In genomic region chr19:34309368-34310138, GRCh38 we compare ENCODE assay signal across 16 cellular contexts. TPM values are rescaled to one million over a fixed set of nuclear protein-coding genes. Genes with fewer than 3 reads are reported as not detected.
DNase-seq lines count a peak whose midpoint lies in the region; ATAC-seq, FAIRE-seq and TF ChIP-seq lines count a peak whose summit lies in the region.
"Had no signal": no experiment of that assay in that cellular context is flagged by ENCODE, and none has a peak within 500 bp of the region (broad histone marks: within the 10 kb centered on the region; RNA-seq: fewer than 3 reads in every experiment).

No MANE protein-coding gene starts in this region.

- peaks cover 19% of the 10 kb centered on the region for H3K4me1 Mint-ChIP-seq in GM23338
- peaks cover 18% of the 10 kb centered on the region for H3K4me1 Mint-ChIP-seq in WTC11
- peaks cover 36 to 54% of the 10 kb centered on the region in 2 donors for H3K4me1 Mint-ChIP-seq in stimulated activated naive B cell treated with anti-CD40 and anti-IgM and Interleukin-4, amounts not matched to agents 10 μg/mL and 1 μg/mL and 100 μg/mL, for 72 hours

- TF ChIP-seq CTCF in GM23338 (conservative IDR thresholded peaks at IDR 0.05; ENCODE audit: low read depth in 2 of 2) (no peak), WTC11 (IDR thresholded peaks at IDR 0.05) (no peak), HepG2 (CRISPR knock-in tag; IDR thresholded peaks at IDR 0.05) (no peak)

- H3K27me3 Mint-ChIP-seq in GM23338 (ENCODE audit: insufficient read depth, low read depth, poor library complexity) (peaks cover 5% of the 10 kb centered on the region), WTC11 (ENCODE audit: low read depth) (no peaks in the 10 kb centered on the region)
- no peaks in the 10 kb centered on the region for H3K27me3 Mint-ChIP-seq in stimulated activated naive B cell treated with anti-CD40 and anti-IgM and Interleukin-4, amounts not matched to agents 10 μg/mL and 1 μg/mL and 100 μg/mL, for 72 hours

- no peak for TF ChIP-seq EP300 in HepG2 (IDR thresholded peaks at IDR 0.05; ENCODE audit: low read depth in 2 of 2, low read length in 2 of 2)
- no peak for TF ChIP-seq EP300 in HepG2 (CRISPR knock-in tag; IDR thresholded peaks at IDR 0.05; ENCODE audit: borderline replicate concordance)

- no peaks in the 10 kb centered on the region for H3F3A ChIP-seq in GM23338 (replicated peaks; ENCODE audit: low read depth)

- TF ChIP-seq POLR2A in HepG2 (IDR thresholded peaks at IDR 0.05; ENCODE audit: insufficient read depth in 1 of 2, low read depth in 2 of 2, low read length in 2 of 2) = no peak

- CTCF ChIA-PET in WTC11 (lab: Charles Lee) (no interaction called here), HepG2 (lab: Yijun Ruan, JAX; ENCODE audit: low intra/inter-chr PET ratio, low total read pairs) (no interaction called here)

- H3K4me3 ChIP-seq in GM23338 (no peak overlapping the region), HepG2 (replicated peaks in 1 of 3; ENCODE audit: insufficient read depth in 1 of 3, low read depth in 2 of 3, low read length in 3 of 3) (no peak overlapping the region)
- H3K4me3 ChIP-seq: cardiac muscle cell, psoas muscle had no signal

- no peaks in the 10 kb centered on the region for H3K4me1 ChIP-seq in GM23338 (ENCODE audit: insufficient read depth)
- H3K4me1 ChIP-seq in HepG2 (ENCODE audit: insufficient read depth, low read length) = peaks cover 34% of the 10 kb centered on the region

- TF ChIP-seq RAD21 in HepG2 (CRISPR knock-in tag; IDR thresholded peaks at IDR 0.05) = no peak

- no peak overlapping the region for H2AFZ ChIP-seq in GM23338
- no peak overlapping the region for H2AFZ ChIP-seq in HepG2 (ENCODE audit: low read length)

- ATAC-seq in GM23338 (no peak), WTC11 (no peak), HepG2 (no peak), HG03439 (IDR thresholded peaks at IDR 0.05; ENCODE audit: unreplicated experiment) (no peak)
- ATAC-seq in stimulated activated naive B cell treated with anti-CD40 and anti-IgM and Interleukin-4, amounts not matched to agents 10 μg/mL and 1 μg/mL and 100 μg/mL, for 72 hours (replicated peaks) = no peak

- 99% methylated on average over 6 of the region's 6 CpGs for WGBS in HepG2 (ENCODE audit: low lambda C conversion rate)

- POLR2A ChIA-PET in WTC11 (lab: Charles Lee) = no interaction called here
- POLR2A ChIA-PET in HepG2 (lab: Yijun Ruan, JAX) = no interaction called here

- H3K27ac ChIP-seq in GM23338 (ENCODE audit: low read depth) = no peak overlapping the region
- H3K27ac ChIP-seq in HepG2 (ENCODE audit: extremely low read length, insufficient read depth, low read length) = no peak overlapping the region
- H3K27ac ChIP-seq: cardiac muscle cell, psoas muscle, RWPE1 had no signal

- no peaks in the 10 kb centered on the region for H3K9me3 Mint-ChIP-seq in GM23338
- no peaks in the 10 kb centered on the region for H3K9me3 Mint-ChIP-seq in WTC11
- no peaks in the 10 kb centered on the region for H3K9me3 Mint-ChIP-seq in stimulated activated naive B cell treated with anti-CD40 and anti-IgM and Interleukin-4, amounts not matched to agents 10 μg/mL and 1 μg/mL and 100 μg/mL, for 72 hours

- no TSS peak for BruUV-seq in HepG2 (replicated peaks; lab: Mats Ljungman, UMichigan)

- no peaks in the 10 kb centered on the region for H3K9me2 ChIP-seq in GM23338 (ENCODE audit: insufficient read depth)

- H4K20me1 ChIP-seq in GM23338 (replicated peaks; ENCODE audit: insufficient read depth) (no peaks in the 10 kb centered on the region; the same call in 1 of the 2 replicates), HepG2 (ENCODE audit: insufficient read depth, low read length) (no peaks in the 10 kb centered on the region)

- no peak for FAIRE-seq in HepG2 (lab: Jason Lieb, UNC)
- FAIRE-seq: endometrium, frontal cortex, H54 had no signal

- H3K36me3 ChIP-seq in GM23338 (ENCODE audit: insufficient read depth) (no peaks in the 10 kb centered on the region), HepG2 (replicated peaks in 1 of 2; ENCODE audit: control insufficient read depth in 1 of 2, insufficient read depth in 2 of 2, low read length in 2 of 2) (peaks cover 0 to 3% of the 10 kb centered on the region in 2 experiments; a peak in 3 of 5 replicates)

- DNase-seq in GM23338 (ENCODE audit: low spot score) (no peak), WTC11 (ENCODE audit: low spot score) (no peak), HepG2 (ENCODE audit: low spot score) (no peak), DMS153 (lab: John Stamatoyannopoulos, UW) (no peak), retina (no peak)
- no peak for DNase-seq in stimulated activated naive B cell treated with anti-CD40 and anti-IgM and Interleukin-4, amounts not matched to agents 10 μg/mL and 1 μg/mL and 100 μg/mL, for 72 hours
- DNase-seq: Kasumi-1; NCI-H82; psoas muscle; stimulated activated CD4-positive, alpha-beta T cell treated with anti-CD3 and anti-CD28 coated beads, Interleukin-1b, Interleukin-23, amount 100 ng/mL, for 48 hours had no signal

- no peaks in the 10 kb centered on the region for H3K79me2 ChIP-seq in GM23338 (replicated peaks; ENCODE audit: insufficient read depth)
- H3K79me2 ChIP-seq in HepG2 (ENCODE audit: insufficient read depth, low read length) = peaks cover 3% of the 10 kb centered on the region

- H3K36me3 Mint-ChIP-seq in GM23338 (ENCODE audit: low read depth) = peaks cover 5% of the 10 kb centered on the region; the same call in 2 of the 3 replicates
- peaks cover 4% of the 10 kb centered on the region; the same call in 1 of the 2 replicates for H3K36me3 Mint-ChIP-seq in WTC11
- peaks cover 9 to 20% of the 10 kb centered on the region in 2 donors for H3K36me3 Mint-ChIP-seq in stimulated activated naive B cell treated with anti-CD40 and anti-IgM and Interleukin-4, amounts not matched to agents 10 μg/mL and 1 μg/mL and 100 μg/mL, for 72 hours

- H3K27ac Mint-ChIP-seq in GM23338 (peak overlapping the region; percentile 4; the same call in 1 of the 2 replicates), WTC11 (peak overlapping the region; percentile 36; the same call in 1 of the 2 replicates)
- peak overlapping the region; percentile 43 for H3K27ac Mint-ChIP-seq in stimulated activated naive B cell treated with anti-CD40 and anti-IgM and Interleukin-4, amounts not matched to agents 10 μg/mL and 1 μg/mL and 100 μg/mL, for 72 hours

- H3K9me3 ChIP-seq in HepG2 (ENCODE audit: low read length) = no peaks in the 10 kb centered on the region
- H3K9me3 ChIP-seq: psoas muscle had no signal

- H3K4me3 Mint-ChIP-seq in GM23338 = no peak overlapping the region
- no peak overlapping the region for H3K4me3 Mint-ChIP-seq in WTC11
- peak overlapping the region in 1 of 2 donors; percentile 3 for H3K4me3 Mint-ChIP-seq in stimulated activated naive B cell treated with anti-CD40 and anti-IgM and Interleukin-4, amounts not matched to agents 10 μg/mL and 1 μg/mL and 100 μg/mL, for 72 hours

- H3K4me2 ChIP-seq in GM23338 (no peak overlapping the region), HepG2 (ENCODE audit: low read depth, low read length) (no peak overlapping the region)

- no peaks in the 10 kb centered on the region for H3K27me3 ChIP-seq in GM23338 (ENCODE audit: insufficient read depth)
- H3K27me3 ChIP-seq in HepG2 (ENCODE audit: control insufficient read depth in 1 of 2, insufficient read depth in 2 of 2, low read length in 2 of 2) = no peaks in the 10 kb centered on the region
- H3K27me3 ChIP-seq: cardiac muscle cell had no signal

- in situ Hi-C loops in HepG2 (cut with HindIII; ENCODE audit: extremely low pct_ligation_motif_present, low pct_unique_long_range_greater_than_20kb) = no loop called here

- H3K9ac ChIP-seq in HepG2 (ENCODE audit: insufficient read depth, low read depth, low read length) = no peak overlapping the region

- intact Hi-C loops in HepG2 (cut with micrococcal nuclease; ENCODE audit: unreplicated experiment) = no loop called here

RNA-seq across cellular contexts. Expression of gene GARRE1, which starts 55.2 kb away (rescaled TPM):
- total RNA-seq in GM23338 (2014; rRNA removed; shearing (Covaris generic)) = 16.0 and 19.4 TPM in 2 replicates
- polyA plus RNA-seq in GM23338 (2016; fragmentation: Nextera tagmentation; extraction: Ambion mirVana) = 20.0 and 23.5 TPM in 2 replicates
- total RNA-seq in WTC11 (2021) = 16.7 to 20.8 TPM (median 19.8 TPM) in 3 replicates
- 8.0 and 8.2 TPM in 2 replicates for total RNA-seq in HepG2 (2016; rRNA removed; fragmentation: Illumina TruSeq; extraction: Trizol)
- total RNA-seq in HepG2 (2016; cell fraction: cytosol; rRNA removed; fragmentation: Illumina TruSeq; extraction: Trizol; ENCODE audit: low read depth) = 2.1 and 3.3 TPM in 2 replicates
- total RNA-seq in HepG2 (2016; cell fraction: insoluble cytoplasmic fraction; rRNA removed; fragmentation: Illumina TruSeq; extraction: Trizol) = 8.1 and 8.3 TPM in 2 replicates
- total RNA-seq in HepG2 (2016; cell fraction: membrane; rRNA removed; fragmentation: Illumina TruSeq; extraction: Trizol) = 3.8 and 4.8 TPM in 2 replicates
- 6.5 and 7.9 TPM in 2 replicates for total RNA-seq in HepG2 (2016; cell fraction: nucleus; rRNA removed; fragmentation: Illumina TruSeq; extraction: Trizol)
- polyA plus RNA-seq in HepG2 (2011; rRNA removed) = 11.7 and 11.8 TPM in 2 replicates
- 8.4 and 9.7 TPM in 2 replicates for polyA plus RNA-seq in HepG2 (2011; cell fraction: cytosol; rRNA removed)
- 15.3 and 16.2 TPM in 2 replicates for polyA plus RNA-seq in HepG2 (2011; cell fraction: nucleus; rRNA removed)
- polyA plus RNA-seq in HepG2 (2012) = 8.7 and 13.7 TPM in 2 replicates
- polyA plus RNA-seq in HepG2 (2016; cell fraction: cytosol; fragmentation: Illumina TruSeq; extraction: Trizol; ENCODE audit: low read depth) = 0.29 and 0.33 TPM in 2 replicates
- polyA plus RNA-seq in HepG2 (2016; cell fraction: insoluble cytoplasmic fraction; fragmentation: Illumina TruSeq; extraction: Trizol; ENCODE audit: low read depth) = 4.5 and 5.5 TPM in 2 replicates
- polyA plus RNA-seq in HepG2 (2016; cell fraction: membrane; fragmentation: Illumina TruSeq; extraction: Trizol; ENCODE audit: low read depth) = 0.94 and 1.1 TPM in 2 replicates
- 11.6 and 15.6 TPM in 2 replicates for polyA plus RNA-seq in HepG2 (2016; cell fraction: nucleus; fragmentation: Illumina TruSeq; extraction: Trizol; ENCODE audit: insufficient read depth, low read depth)
- 9.7 and 21.6 TPM in 2 replicates for polyA minus RNA-seq in HepG2 (2011; rRNA and poly(A)+ RNA removed; ENCODE audit: low replicate concordance)
- polyA minus RNA-seq in HepG2 (2011; cell fraction: cytosol; rRNA and poly(A)+ RNA removed) = 7.6 and 8.8 TPM in 2 replicates
- 13.0 and 16.4 TPM in 2 replicates for polyA minus RNA-seq in HepG2 (2011; cell fraction: nucleus; rRNA and poly(A)+ RNA removed)

RNA-seq across cellular contexts. Expression of gene GPI, which starts 55.4 kb away (rescaled TPM):
- 298 and 327 TPM in 2 replicates for total RNA-seq in GM23338 (2014; rRNA removed; shearing (Covaris generic))
- 127 and 136 TPM in 2 replicates for polyA plus RNA-seq in GM23338 (2016; fragmentation: Nextera tagmentation; extraction: Ambion mirVana)
- 389 to 452 TPM (median 446 TPM) in 3 replicates for total RNA-seq in WTC11 (2021)
- total RNA-seq in HepG2 (2016; rRNA removed; fragmentation: Illumina TruSeq; extraction: Trizol) = 167 and 207 TPM in 2 replicates
- total RNA-seq in HepG2 (2016; cell fraction: cytosol; rRNA removed; fragmentation: Illumina TruSeq; extraction: Trizol; ENCODE audit: low read depth) = 57.7 and 63.3 TPM in 2 replicates
- 170 and 179 TPM in 2 replicates for total RNA-seq in HepG2 (2016; cell fraction: insoluble cytoplasmic fraction; rRNA removed; fragmentation: Illumina TruSeq; extraction: Trizol)
- total RNA-seq in HepG2 (2016; cell fraction: membrane; rRNA removed; fragmentation: Illumina TruSeq; extraction: Trizol) = 117 and 119 TPM in 2 replicates
- total RNA-seq in HepG2 (2016; cell fraction: nucleus; rRNA removed; fragmentation: Illumina TruSeq; extraction: Trizol) = 102 and 114 TPM in 2 replicates
- polyA plus RNA-seq in HepG2 (2011; rRNA removed) = 115 and 147 TPM in 2 replicates
- 137 and 170 TPM in 2 replicates for polyA plus RNA-seq in HepG2 (2011; cell fraction: cytosol; rRNA removed)
- polyA plus RNA-seq in HepG2 (2011; cell fraction: nucleus; rRNA removed) = 307 and 407 TPM in 2 replicates
- polyA plus RNA-seq in HepG2 (2012) = 311 and 360 TPM in 2 replicates
- polyA plus RNA-seq in HepG2 (2016; cell fraction: cytosol; fragmentation: Illumina TruSeq; extraction: Trizol; ENCODE audit: low read depth) = 97.4 and 105 TPM in 2 replicates
- 183 and 254 TPM in 2 replicates for polyA plus RNA-seq in HepG2 (2016; cell fraction: insoluble cytoplasmic fraction; fragmentation: Illumina TruSeq; extraction: Trizol; ENCODE audit: low read depth)
- 113 and 126 TPM in 2 replicates for polyA plus RNA-seq in HepG2 (2016; cell fraction: membrane; fragmentation: Illumina TruSeq; extraction: Trizol; ENCODE audit: low read depth)
- 173 and 188 TPM in 2 replicates for polyA plus RNA-seq in HepG2 (2016; cell fraction: nucleus; fragmentation: Illumina TruSeq; extraction: Trizol; ENCODE audit: insufficient read depth, low read depth)
- 301 and 307 TPM in 2 replicates for polyA minus RNA-seq in HepG2 (2011; rRNA and poly(A)+ RNA removed; ENCODE audit: low replicate concordance)
- 278 and 286 TPM in 2 replicates for polyA minus RNA-seq in HepG2 (2011; cell fraction: cytosol; rRNA and poly(A)+ RNA removed)
- polyA minus RNA-seq in HepG2 (2011; cell fraction: nucleus; rRNA and poly(A)+ RNA removed) = 125 and 126 TPM in 2 replicates
